In the genomic region with DNA sequence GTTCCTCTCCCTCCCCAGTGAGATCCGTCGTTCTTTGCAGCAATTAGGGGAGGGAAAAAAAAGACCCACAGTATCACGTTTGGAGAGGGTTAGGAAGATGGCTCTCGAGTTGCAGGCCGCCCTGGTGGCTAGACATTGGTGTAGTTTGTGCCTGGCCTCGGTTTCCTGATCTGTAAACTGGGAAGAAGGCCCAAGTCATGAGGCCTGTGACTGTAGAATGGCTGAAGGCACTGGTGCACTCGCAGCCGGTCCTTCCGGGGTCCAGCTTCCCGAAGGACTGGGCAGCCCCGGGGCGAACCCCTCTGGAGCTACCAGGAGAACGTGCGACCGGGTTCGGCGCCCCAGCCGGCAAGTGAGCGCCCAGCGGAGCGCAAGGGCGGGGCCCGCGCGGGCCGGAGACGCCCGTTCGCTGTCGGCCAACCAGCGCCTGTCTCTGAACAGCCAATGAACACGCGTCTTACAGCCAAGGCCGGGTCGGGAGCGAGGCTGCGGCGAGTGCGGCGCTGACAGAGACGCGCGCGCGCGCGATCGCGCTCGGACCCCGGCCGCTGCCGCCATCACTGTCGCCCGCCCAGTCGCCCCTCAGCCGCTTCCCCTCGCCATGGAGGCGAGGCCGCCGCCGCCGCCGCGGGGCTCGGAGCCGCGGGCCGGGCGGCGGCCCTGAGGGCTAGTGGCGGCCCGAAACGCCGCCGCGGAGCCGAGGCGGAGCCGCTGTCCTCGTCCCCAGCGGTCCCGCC, we compare ENCODE assay signal across 1 cellular context.
A peak's percentile ranks its signal among the peaks of the same experiment; 100 is the strongest.
TF ChIP-seq lines count a peak whose summit lies in the region.

Gene PTPRA, plus strand, starts transcription at position 472 of the 737 bp plus-strand sequence. CDS start 90,797 bp downstream, outside the sequence.

TF ChIP-seq in K562, 482 proteins besides CTCF, POLR2A, EP300 and RAD21 (continued from another document and continues in another):
- no peak for TF ChIP-seq JUND (IDR thresholded peaks at IDR 0.05; ENCODE audit: borderline replicate concordance, low read depth, low read length)
- TF ChIP-seq JUND (tag; IDR thresholded peaks at IDR 0.05; ENCODE audit: borderline replicate concordance, low read depth, low read length), result no peak
- TF ChIP-seq NFE2 (IDR thresholded peaks at IDR 0.05; ENCODE audit: low read depth), result no peak
- TF ChIP-seq, protein P1, sequence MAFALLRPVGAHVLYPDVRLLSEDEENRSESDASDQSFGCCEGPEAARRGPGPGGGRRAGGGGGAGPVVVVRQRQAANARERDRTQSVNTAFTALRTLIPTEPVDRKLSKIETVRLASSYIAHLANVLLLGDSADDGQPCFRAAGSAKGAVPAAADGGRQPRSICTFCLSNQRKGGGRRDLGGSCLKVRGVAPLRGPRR (CRISPR knock-in tag; IDR thresholded peaks at IDR 0.05), result no peak
- TF ChIP-seq SUPT5H (IDR thresholded peaks at IDR 0.05), result peak; percentile 97
- TF ChIP-seq L3MBTL2 (IDR thresholded peaks at IDR 0.05), result peak; percentile 55
- TF ChIP-seq, protein P2, sequence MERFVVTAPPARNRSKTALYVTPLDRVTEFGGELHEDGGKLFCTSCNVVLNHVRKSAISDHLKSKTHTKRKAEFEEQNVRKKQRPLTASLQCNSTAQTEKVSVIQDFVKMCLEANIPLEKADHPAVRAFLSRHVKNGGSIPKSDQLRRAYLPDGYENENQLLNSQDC (CRISPR knock-in tag; IDR thresholded peaks at IDR 0.05), result no peak
- no peak for TF ChIP-seq ZBTB49 (CRISPR knock-in tag; IDR thresholded peaks at IDR 0.05; ENCODE audit: borderline replicate concordance)
- TF ChIP-seq NR0B1 (IDR thresholded peaks at IDR 0.05; ENCODE audit: partially characterized antibody), result no peak
- TF ChIP-seq SMC3 (conservative IDR thresholded peaks at IDR 0.05; ENCODE audit: insufficient read depth, low read depth, low read length), result no peak
- TF ChIP-seq NR2C2 (CRISPR knock-in tag; IDR thresholded peaks at IDR 0.05), result no peak
- TF ChIP-seq NR2C2 (tag; IDR thresholded peaks at IDR 0.05), result peak; percentile 17; the same call in 1 of the 2 replicates
- peak in 1 of 2 experiments; percentile 45; a peak in 1 of 4 replicates for TF ChIP-seq CSDE1 (IDR thresholded peaks at IDR 0.05)
- peak; percentile 23; the same call in 1 of the 2 replicates for TF ChIP-seq HLTF (IDR thresholded peaks at IDR 0.05)
- peak; percentile 69; the same call in 1 of the 2 replicates for TF ChIP-seq PML (IDR thresholded peaks at IDR 0.05; ENCODE audit: low read length)
- no peak for TF ChIP-seq ATF3 (IDR thresholded peaks at IDR 0.05)
- no peak for TF ChIP-seq ATF3 (CRISPR knock-in tag; conservative IDR thresholded peaks at IDR 0.05)
- peak; percentile 96 for TF ChIP-seq RBM25 (IDR thresholded peaks at IDR 0.05; ENCODE audit: low read depth, low read length, severe bottlenecking)
- TF ChIP-seq SMARCA5 (IDR thresholded peaks at IDR 0.05), result peak; percentile 80; the same call in 1 of the 2 replicates
- 0 out of 2 replicates have a peak, but pooled peaks have one; percentile 66 for TF ChIP-seq NR1H2 (CRISPR knock-in tag; IDR thresholded peaks at IDR 0.05)
- TF ChIP-seq MGA (IDR thresholded peaks at IDR 0.05), result peak; percentile 67; the same call in 1 of the 2 replicates
- no peak; the same call in 1 of the 2 replicates for TF ChIP-seq AFF4 (CRISPR knock-in tag; IDR thresholded peaks at IDR 0.05)
- TF ChIP-seq PREB (CRISPR knock-in tag; IDR thresholded peaks at IDR 0.05), result 0 out of 2 replicates have a peak, but pooled peaks have one; percentile 35
- peak; percentile 95 for TF ChIP-seq POLR2B (IDR thresholded peaks at IDR 0.05; ENCODE audit: low read depth, partially characterized antibody)
- no peak for TF ChIP-seq EGR1 (conservative IDR thresholded peaks at IDR 0.05)
